In genomic region chr6:49541210-49541724, GRCh38 we compare ENCODE assay signal across 2 cellular contexts.
TF ChIP-seq lines count a peak whose summit lies in the region.

No MANE protein-coding gene starts in this region.

TF ChIP-seq in Ishikawa, 13 proteins besides CTCF, POLR2A, EP300 and RAD21 (continued from another document):
- no peak for TF ChIP-seq USF1 (IDR thresholded peaks at IDR 0.05)

TF ChIP-seq in HepG2, 621 proteins besides CTCF, POLR2A, EP300 and RAD21 (continued from another document):
- TF ChIP-seq ATF4 (CRISPR knock-in tag; IDR thresholded peaks at IDR 0.05), result peak in 1 of 2 experiments; percentile 53; a peak in 2 of 4 replicates
- no peak for TF ChIP-seq NR2C2 (CRISPR knock-in tag; IDR thresholded peaks at IDR 0.05; ENCODE audit: borderline replicate concordance)
- no peak for TF ChIP-seq PHB2 (IDR thresholded peaks at IDR 0.05; ENCODE audit: partially characterized antibody)
- TF ChIP-seq ONECUT2 (CRISPR knock-in tag; IDR thresholded peaks at IDR 0.05), result no peak
- 0 out of 2 replicates have a peak, but pooled peaks have one; percentile 10 for TF ChIP-seq GATAD2A (CRISPR knock-in tag; IDR thresholded peaks at IDR 0.05)
- peak; percentile 41; the same call in 1 of the 2 replicates for TF ChIP-seq ARID5B (CRISPR knock-in tag; IDR thresholded peaks at IDR 0.05)
- peak; percentile 35; the same call in 1 of the 2 replicates for TF ChIP-seq TCF7 (IDR thresholded peaks at IDR 0.05; ENCODE audit: low read depth)
- peak; percentile 35; the same call in 1 of the 2 replicates for TF ChIP-seq CREM (IDR thresholded peaks at IDR 0.05)
- no peak for TF ChIP-seq CREM (CRISPR knock-in tag; IDR thresholded peaks at IDR 0.05)
- TF ChIP-seq FOSL2 (CRISPR knock-in tag; IDR thresholded peaks at IDR 0.05), result peak; percentile 62
- peak; percentile 93 to 96 for TF ChIP-seq MAFK (conservative IDR thresholded peaks at IDR 0.05 in 1 of 2, IDR thresholded peaks at IDR 0.05 in 1 of 2; ENCODE audit: low read length in 2 of 2)
- TF ChIP-seq PHF21A (CRISPR knock-in tag; IDR thresholded peaks at IDR 0.05), result no peak
- no peak for TF ChIP-seq ESRRA (CRISPR knock-in tag; IDR thresholded peaks at IDR 0.05; ENCODE audit: low read depth)
- no peak for TF ChIP-seq HDAC1 (CRISPR knock-in tag; IDR thresholded peaks at IDR 0.05)
- no peak for TF ChIP-seq ATF7-NPFF (CRISPR knock-in tag; IDR thresholded peaks at IDR 0.05; ENCODE audit: low read depth)
